19 cellular contexts compared by ENCODE assay signal in genomic region chr1:218661411-218661810, GRCh38.
DNase-seq lines count a peak whose midpoint lies in the region; ATAC-seq, FAIRE-seq and TF ChIP-seq lines count a peak whose summit lies in the region.
"Had no signal": no experiment of that assay in that cellular context is flagged by ENCODE, and none has a peak within 500 bp of the region (broad histone marks: within the 10 kb centered on the region; RNA-seq: fewer than 3 reads in every experiment).

No MANE protein-coding gene starts in this region.

- FAIRE-seq in keratinocyte (lab: Jason Lieb, UNC), result peak; percentile 59
- FAIRE-seq in frontal cortex (lab: Jason Lieb, UNC), result no peak
- FAIRE-seq: GM12891, GM19239 had no signal

- H2AFZ ChIP-seq in SK-N-SH (ENCODE audit: low read depth) (no peak overlapping the region), keratinocyte (ENCODE audit: control insufficient read depth, low read length) (no peak overlapping the region), smooth muscle cell (ENCODE audit: low read depth) (no peak overlapping the region)
- H2AFZ ChIP-seq: GM23338 had no signal

- dilution Hi-C loops in keratinocyte (cut with MboI; ENCODE audit: extremely low pct_ligation_motif_present, low sequenced_read_pairs), result no loop called here

- no peaks in the 10 kb centered on the region for H3K27me3 ChIP-seq in SK-N-SH (ENCODE audit: insufficient read depth)
- no peaks in the 10 kb centered on the region for H3K27me3 ChIP-seq in RWPE2 (ENCODE audit: insufficient read depth, poor library complexity, severe bottlenecking)
- no peaks in the 10 kb centered on the region for H3K27me3 ChIP-seq in keratinocyte (ENCODE audit: control insufficient read depth, extremely low read depth, insufficient read depth, low read length)
- no peaks in the 10 kb centered on the region for H3K27me3 ChIP-seq in smooth muscle cell (ENCODE audit: low read depth)
- H3K27me3 ChIP-seq: BE2C had no signal

- no peaks in the 10 kb centered on the region for H3K9me1 ChIP-seq in keratinocyte (ENCODE audit: control insufficient read depth, extremely low read depth, insufficient read depth, low read length)

- WGBS in SK-N-SH (ENCODE audit: low lambda C conversion rate), result 96% methylated on average over 3 of the region's 3 CpGs
- 67% methylated on average over 3 of the region's 3 CpGs for WGBS in smooth muscle cell (ENCODE audit: low lambda C conversion rate)

- H3K4me1 ChIP-seq in SK-N-SH (ENCODE audit: control insufficient read depth in 1 of 2, insufficient read depth in 2 of 2, low read depth in 1 of 2, low read length in 1 of 2), result peaks cover 26 to 40% of the 10 kb centered on the region in 2 experiments
- H3K4me1 ChIP-seq in RWPE2 (ENCODE audit: insufficient read depth, poor library complexity, severe bottlenecking), result peaks cover 40% of the 10 kb centered on the region
- peaks cover 55% of the 10 kb centered on the region for H3K4me1 ChIP-seq in keratinocyte (ENCODE audit: control insufficient read depth, extremely low read depth, insufficient read depth, low read length)
- H3K4me1 ChIP-seq in smooth muscle cell (ENCODE audit: low read depth), result peaks cover 23% of the 10 kb centered on the region
- H3K4me1 ChIP-seq: BE2C had no signal

- no peaks in the 10 kb centered on the region for H3K9me2 ChIP-seq in SK-N-SH

- H3F3A ChIP-seq in SK-N-SH (replicated peaks; ENCODE audit: insufficient read depth) (peaks cover 46% of the 10 kb centered on the region), smooth muscle cell (ENCODE audit: low read depth) (peaks cover 4% of the 10 kb centered on the region)

- peak overlapping the region; percentile 38; the same call in 1 of the 2 replicates for H3K4me2 ChIP-seq in SK-N-SH
- H3K4me2 ChIP-seq in keratinocyte (ENCODE audit: control insufficient read depth, extremely low read depth, insufficient read depth, low read depth, low read length), result peak overlapping the region; percentile 39
- H3K4me2 ChIP-seq in smooth muscle cell, result peak overlapping the region; percentile 73
- H3K4me2 ChIP-seq: GM23338 had no signal

- TF ChIP-seq EP300 in SK-N-SH (IDR thresholded peaks at IDR 0.05; ENCODE audit: borderline replicate concordance in 1 of 2, low read depth in 1 of 2, low read length in 1 of 2), result no peak

- peak overlapping the region; percentile 94 to 96 for H3K27ac ChIP-seq in SK-N-SH (ENCODE audit: low read depth in 2 of 2, low read length in 1 of 2)
- peak overlapping the region; percentile 77 for H3K27ac ChIP-seq in RWPE2 (ENCODE audit: poor library complexity, severe bottlenecking)
- peak overlapping the region; percentile 57 for H3K27ac ChIP-seq in keratinocyte (ENCODE audit: control insufficient read depth, insufficient read depth, low read length)
- peak overlapping the region; percentile 88 for H3K27ac ChIP-seq in smooth muscle cell (ENCODE audit: low read depth)
- H3K27ac ChIP-seq: 22Rv1 had no signal

- CTCF ChIA-PET in SK-N-SH (lab: Yijun Ruan, JAX), result no interaction called here

- DNase-seq in SK-N-SH (no peak), RWPE2 (ENCODE audit: low spot score) (no peak), keratinocyte (ENCODE audit: low read depth, low spot score) (no peak), smooth muscle cell (lab: John Stamatoyannopoulos, UW; ENCODE audit: unreplicated experiment) (no peak), NCI-H2196 (lab: John Stamatoyannopoulos, UW; ENCODE audit: unreplicated experiment) (no peak), frontal cortex (ENCODE audit: low spot score in 2 of 2) (no peak)
- DNase-seq: BE2C; CD4-positive, alpha-beta memory T cell; KBM-7; NCI-H1105 treated with DMSO at 0.1 percent for 48 hours; NCI-H1694 treated with DMSO at 0.1 percent for 48 hours; NCI-H510A treated with DMSO at 0.1 percent for 48 hours; NCI-H774 had no signal

- ATAC-seq in SK-N-SH treated with all-trans-retinoic acid at 6 μM for 48 hours (no peak), RWPE2 (ENCODE audit: low read depth) (no peak), GM21529 (IDR thresholded peaks at IDR 0.05; ENCODE audit: unreplicated experiment) (no peak)
- ATAC-seq: GM23338 had no signal

- H4K20me1 ChIP-seq in SK-N-SH (ENCODE audit: insufficient read depth) (no peaks in the 10 kb centered on the region), keratinocyte (ENCODE audit: control insufficient read depth, extremely low read depth, insufficient read depth, low read length) (no peaks in the 10 kb centered on the region), smooth muscle cell (ENCODE audit: low read depth) (no peaks in the 10 kb centered on the region)

- TF ChIP-seq CTCF in SK-N-SH (IDR thresholded peaks at IDR 0.05) (no peak), RWPE2 (IDR thresholded peaks at IDR 0.05; ENCODE audit: poor library complexity, severe bottlenecking) (no peak), keratinocyte (optimal IDR thresholded peaks at IDR 0.05 in 1 of 3, IDR thresholded peaks at IDR 0.05 in 1 of 3, conservative IDR thresholded peaks at IDR 0.05 in 1 of 3; ENCODE audit: extremely low read depth in 1 of 3, insufficient read depth in 2 of 3, low read length in 3 of 3) (no peak), smooth muscle cell (IDR thresholded peaks at IDR 0.05; ENCODE audit: borderline replicate concordance, insufficient read depth, poor library complexity, severe bottlenecking) (no peak)

- H3K9me3 ChIP-seq in SK-N-SH, result no peaks in the 10 kb centered on the region
- H3K9me3 ChIP-seq in RWPE2 (ENCODE audit: severe bottlenecking), result no peaks in the 10 kb centered on the region
- no peaks in the 10 kb centered on the region for H3K9me3 ChIP-seq in keratinocyte (ENCODE audit: control insufficient read depth, low read depth, low read length)
- H3K9me3 ChIP-seq in smooth muscle cell (replicated peaks; ENCODE audit: low read depth), result no peaks in the 10 kb centered on the region
- H3K9me3 ChIP-seq: BE2C had no signal

- POLR2A ChIA-PET in SK-N-SH (lab: Yijun Ruan, JAX), result no interaction called here

- no peaks in the 10 kb centered on the region for H3K79me2 ChIP-seq in SK-N-SH (ENCODE audit: insufficient read depth)
- H3K79me2 ChIP-seq in keratinocyte (ENCODE audit: control insufficient read depth, insufficient read depth, low read length), result no peaks in the 10 kb centered on the region
- H3K79me2 ChIP-seq in smooth muscle cell (ENCODE audit: low read depth), result no peaks in the 10 kb centered on the region

- H3K4me3 ChIP-seq in SK-N-SH (ENCODE audit: low read depth in 2 of 2, low read length in 1 of 2) (no peak overlapping the region), RWPE2 (ENCODE audit: severe bottlenecking) (no peak overlapping the region), keratinocyte (ENCODE audit: control insufficient read depth in 2 of 3, extremely low read depth in 1 of 3, insufficient read depth in 2 of 3, low read depth in 1 of 3, low read length in 3 of 3) (no peak overlapping the region), smooth muscle cell (no peak overlapping the region)
- H3K4me3 ChIP-seq: GM23338 had no signal

- TF ChIP-seq RAD21 in SK-N-SH (IDR thresholded peaks at IDR 0.05; ENCODE audit: low read length), result no peak

- no peak overlapping the region for H3K9ac ChIP-seq in SK-N-SH
- H3K9ac ChIP-seq in keratinocyte (ENCODE audit: control insufficient read depth, extremely low read depth, insufficient read depth, low read length), result no peak overlapping the region
- no peak overlapping the region for H3K9ac ChIP-seq in smooth muscle cell (ENCODE audit: low read depth)

- no peaks in the 10 kb centered on the region for H3K36me3 ChIP-seq in SK-N-SH (replicated peaks in 1 of 2; ENCODE audit: control insufficient read depth in 1 of 2, insufficient read depth in 2 of 2, low read length in 1 of 2)
- H3K36me3 ChIP-seq in RWPE2 (ENCODE audit: low read depth), result no peaks in the 10 kb centered on the region
- no peaks in the 10 kb centered on the region for H3K36me3 ChIP-seq in keratinocyte (ENCODE audit: control insufficient read depth in 2 of 2, extremely low read depth in 1 of 2, insufficient read depth in 2 of 2, low read length in 2 of 2)
- H3K36me3 ChIP-seq in smooth muscle cell (ENCODE audit: low read depth), result no peaks in the 10 kb centered on the region
- H3K36me3 ChIP-seq: BE2C had no signal

TF ChIP-seq in SK-N-SH, 30 proteins besides CTCF, POLR2A, EP300 and RAD21 (continues in another document):
- no peak for TF ChIP-seq NRF1 (IDR thresholded peaks at IDR 0.05; ENCODE audit: low read depth, low read length)
- TF ChIP-seq ELF1 (IDR thresholded peaks at IDR 0.05), result no peak
- TF ChIP-seq JUND (IDR thresholded peaks at IDR 0.05), result no peak
- no peak for TF ChIP-seq RCOR1 (IDR thresholded peaks at IDR 0.05; ENCODE audit: low read length)
- no peak for TF ChIP-seq SMC3 (IDR thresholded peaks at IDR 0.05; ENCODE audit: low read depth, low read length)
- TF ChIP-seq IRF3 (IDR thresholded peaks at IDR 0.05; ENCODE audit: low read depth, low read length), result no peak
- no peak for TF ChIP-seq FOXM1 (IDR thresholded peaks at IDR 0.05; ENCODE audit: low read depth)
- TF ChIP-seq RXRA (IDR thresholded peaks at IDR 0.05; ENCODE audit: borderline replicate concordance, low read depth), result no peak

TF ChIP-seq in SK-N-SH treated with all-trans-retinoic acid at 6 μM for 48 hours, 23 proteins besides CTCF, POLR2A, EP300 and RAD21 (continues in another document):
- TF ChIP-seq, protein P1, sequence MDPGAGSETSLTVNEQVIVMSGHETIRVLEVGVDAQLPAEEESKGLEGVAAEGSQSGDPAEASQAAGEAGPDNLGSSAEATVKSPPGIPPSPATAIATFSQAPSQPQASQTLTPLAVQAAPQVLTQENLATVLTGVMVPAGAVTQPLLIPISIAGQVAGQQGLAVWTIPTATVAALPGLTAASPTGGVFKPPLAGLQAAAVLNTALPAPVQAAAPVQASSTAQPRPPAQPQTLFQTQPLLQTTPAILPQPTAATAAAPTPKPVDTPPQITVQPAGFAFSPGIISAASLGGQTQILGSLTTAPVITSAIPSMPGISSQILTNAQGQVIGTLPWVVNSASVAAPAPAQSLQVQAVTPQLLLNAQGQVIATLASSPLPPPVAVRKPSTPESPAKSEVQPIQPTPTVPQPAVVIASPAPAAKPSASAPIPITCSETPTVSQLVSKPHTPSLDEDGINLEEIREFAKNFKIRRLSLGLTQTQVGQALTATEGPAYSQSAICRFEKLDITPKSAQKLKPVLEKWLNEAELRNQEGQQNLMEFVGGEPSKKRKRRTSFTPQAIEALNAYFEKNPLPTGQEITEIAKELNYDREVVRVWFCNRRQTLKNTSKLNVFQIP (CRISPR knock-in tag; IDR thresholded peaks at IDR 0.05; ENCODE audit: borderline replicate concordance, low read depth), result no peak
- TF ChIP-seq ARNTL (CRISPR knock-in tag; IDR thresholded peaks at IDR 0.05; ENCODE audit: borderline replicate concordance, low read depth), result no peak
- no peak for TF ChIP-seq BACH2 (CRISPR knock-in tag; IDR thresholded peaks at IDR 0.05; ENCODE audit: borderline replicate concordance)
